16 cellular contexts compared by ENCODE assay signal in the genomic region with DNA sequence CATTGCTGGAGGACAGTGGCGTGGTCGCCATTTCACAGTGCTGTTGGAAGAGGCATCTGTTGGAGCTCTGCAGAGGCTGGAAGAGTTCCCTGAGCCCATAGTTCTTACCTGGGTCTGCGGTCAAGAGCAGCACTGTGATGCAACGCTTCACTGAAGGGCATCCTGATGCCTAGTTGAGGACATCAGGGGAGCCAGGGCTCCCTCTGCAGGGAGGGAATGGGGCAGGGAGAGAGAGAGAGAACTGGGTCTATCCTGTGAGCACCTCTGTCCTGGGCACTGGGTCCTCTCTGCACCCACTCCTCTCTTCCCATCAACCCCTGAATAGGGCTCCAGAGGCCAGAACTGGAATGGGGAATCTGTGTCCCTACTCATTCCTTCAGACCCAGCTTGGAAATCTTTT. TPM values are rescaled to one million over a fixed set of nuclear protein-coding genes. Genes with fewer than 3 reads are reported as not detected.
DNase-seq lines count a peak whose midpoint lies in the region; ATAC-seq and TF ChIP-seq lines count a peak whose summit lies in the region.
"Had no signal": no experiment of that assay in that cellular context is flagged by ENCODE, and none has a peak within 500 bp of the region (broad histone marks: within the 10 kb centered on the region; RNA-seq: fewer than 3 reads in every experiment).

No MANE protein-coding gene starts in this region.

- H3K4me3 ChIP-seq in fibroblast of pulmonary artery (replicated peaks; ENCODE audit: low read depth, low read length) (no peak overlapping the region), retinal pigment epithelial cell (ENCODE audit: low read length) (no peak overlapping the region)
- H3K4me3 ChIP-seq: colonic mucosa, uterus had no signal

- peak; percentile 26 for DNase-seq in NCI-H748 (lab: John Stamatoyannopoulos, UW; ENCODE audit: unreplicated experiment)
- no peak for DNase-seq in NCI-H748 treated with DMSO at 0.1 percent for 48 hours (lab: John Stamatoyannopoulos, UW)
- peak; percentile 41 for DNase-seq in SK-N-DZ (ENCODE audit: low spot score)
- DNase-seq in fibroblast of pulmonary artery (ENCODE audit: low read depth) = no peak
- DNase-seq in retinal pigment epithelial cell (ENCODE audit: low read depth) = no peak
- no peak for DNase-seq in cortex of kidney (lab: John Stamatoyannopoulos, UW)
- DNase-seq in MV-4-11 (lab: John Stamatoyannopoulos, UW) = no peak
- DNase-seq: amygdala; CD4-positive, alpha-beta T cell; colonic mucosa; midbrain; NCI-H187 treated with DMSO at 0.1 percent for 48 hours; NCI-H526; RPMI8226; uterus had no signal

- TF ChIP-seq CTCF in fibroblast of pulmonary artery (IDR thresholded peaks at IDR 0.05; ENCODE audit: low read length, missing control alignments) (peak; percentile 15), retinal pigment epithelial cell (conservative IDR thresholded peaks at IDR 0.05; ENCODE audit: low read depth, low read length) (peak; percentile 21)

- no peak for ATAC-seq in GM21360 (IDR thresholded peaks at IDR 0.05; ENCODE audit: unreplicated experiment)

RNA-seq across cellular contexts. Expression of a gene that starts 23.9 kb away (rescaled TPM):
- polyA plus RNA-seq in SK-N-DZ (2014; cell fraction: cytosol; rRNA removed) = not detected in 2 replicates
- polyA plus RNA-seq in SK-N-DZ (2014; cell fraction: nucleus; rRNA removed) = not detected in 2 replicates

RNA-seq across cellular contexts. Expression of a gene that starts 37.0 kb away (rescaled TPM):
- polyA plus RNA-seq in SK-N-DZ (2014; cell fraction: cytosol; rRNA removed) = 2,861 and 2,894 TPM in 2 replicates
- polyA plus RNA-seq in SK-N-DZ (2014; cell fraction: nucleus; rRNA removed) = 1,186 and 1,691 TPM in 2 replicates

Comparison
In these comparisons a context has a peak if more than half of its experiments do, and no peak if none do; other contexts are left out.
1. DNase-seq: peak in NCI-H748 (single experiment) and SK-N-DZ (single experiment); none in NCI-H748 treated with DMSO at 0.1 percent for 48 hours (single experiment), fibroblast of pulmonary artery (single experiment), retinal pigment epithelial cell (single experiment), cortex of kidney (single experiment) and MV-4-11 (single experiment).